Comparison of ENCODE assay signal across 8 cellular contexts in genomic region chr3:195863121-195864061, GRCh38. TPM values are rescaled to one million over a fixed set of nuclear protein-coding genes. Genes with fewer than 3 reads are reported as not detected.
A peak's percentile ranks its signal among the peaks of the same experiment; 100 is the strongest.
DNase-seq lines count a peak whose midpoint lies in the region; ATAC-seq and TF ChIP-seq lines count a peak whose summit lies in the region.

No MANE protein-coding gene starts in this region.

- peak; percentile 83 for TF ChIP-seq CTCF in GM12864 (IDR thresholded peaks at IDR 0.05; ENCODE audit: low read depth, low read length, missing control alignments)
- peak; percentile 96 to 98 (median 97) for TF ChIP-seq CTCF in ascending aorta (IDR thresholded peaks at IDR 0.05)
- TF ChIP-seq CTCF in gastrocnemius medialis (IDR thresholded peaks at IDR 0.05 in 4 of 5, conservative IDR thresholded peaks at IDR 0.05 in 1 of 5) = peak; percentile 97 to 99 (median 98)

- in situ Hi-C loops in gastrocnemius medialis (cut with MboI; ENCODE audit: low sequenced_read_pairs in 4 of 4) = loop anchor here in 2 of 4 donors (5.0 kb wide), 1 partner anchor 34 kb away; no protein-coding TSS in a partner anchor

- intact Hi-C loops in ascending aorta (cut with DNase I) = loop anchor here (1.0 kb wide), 2 partner anchors 31 to 52 kb away; no protein-coding TSS in a partner anchor
- intact Hi-C loops in right cardiac atrium (cut with DNase I) = loop anchor here in 3 of 4 donors (1.0 to 5.0 kb wide), 3 partner anchors 31 to 51 kb away; no protein-coding TSS in a partner anchor
- intact Hi-C loops in gastrocnemius medialis (cut with DNase I; ENCODE audit: low total_unique reads) = loop anchor here (1.0 kb wide), 2 partner anchors 31 to 52 kb away; no protein-coding TSS in a partner anchor

- H3K36me3 ChIP-seq in Karpas-422 (ENCODE audit: insufficient read depth, low read length) = no peaks in the 10 kb centered on the region
- peaks cover 23 to 30% of the 10 kb centered on the region in 2 donors for H3K36me3 ChIP-seq in ascending aorta
- peaks cover 0 to 19% of the 10 kb centered on the region in 2 donors for H3K36me3 ChIP-seq in gastrocnemius medialis

- no peak overlapping the region for H3K4me3 ChIP-seq in GM12864 (ENCODE audit: low read depth, low read length)
- H3K4me3 ChIP-seq in Karpas-422 (ENCODE audit: low read length) = no peak overlapping the region
- peak overlapping the region in 1 of 2 donors; percentile 39 for H3K4me3 ChIP-seq in ascending aorta
- no peak overlapping the region for H3K4me3 ChIP-seq in right cardiac atrium (ENCODE audit: low read length)
- peak overlapping the region in 1 of 4 donors; percentile 2 for H3K4me3 ChIP-seq in gastrocnemius medialis

- H3K27ac ChIP-seq in Karpas-422 (ENCODE audit: low read length) (no peak overlapping the region), ascending aorta (peak overlapping the region; percentile 88 to 95), right cardiac atrium (ENCODE audit: low read length) (peak overlapping the region; percentile 6), gastrocnemius medialis (peak overlapping the region; percentile 87 to 93 (median 90))

- no peak for TF ChIP-seq POLR2A in gastrocnemius medialis (IDR thresholded peaks at IDR 0.05)

- no peaks in the 10 kb centered on the region for H3K9me2 ChIP-seq in Karpas-422 (replicated peaks; ENCODE audit: insufficient read depth, low read length)

- no peak overlapping the region for H2AFZ ChIP-seq in Karpas-422 (ENCODE audit: low read length)

- WGBS in right cardiac atrium = 28% methylated on average over 30 of the region's 30 CpGs

- DNase-seq in GM12864 (ENCODE audit: low read depth) (no peak), Karpas-422 (peak; percentile 83), T1000 (lab: John Stamatoyannopoulos, UW) (peak; percentile 54), ascending aorta (ENCODE audit: low spot score in 2 of 2) (peak; percentile 74 to 97), right cardiac atrium (peak; percentile 92 to 97 (median 96)), gastrocnemius medialis (peak; percentile 88 to 95)

- no peaks in the 10 kb centered on the region for H3K27me3 ChIP-seq in Karpas-422 (ENCODE audit: low read length)
- no peaks in the 10 kb centered on the region for H3K27me3 ChIP-seq in ascending aorta
- no peaks in the 10 kb centered on the region for H3K27me3 ChIP-seq in right cardiac atrium (ENCODE audit: control insufficient read depth, insufficient read depth)
- H3K27me3 ChIP-seq in gastrocnemius medialis = no peaks in the 10 kb centered on the region

- H3K4me2 ChIP-seq in Karpas-422 (ENCODE audit: low read depth, low read length, poor library complexity, severe bottlenecking) = no peak overlapping the region

- peaks cover 9% of the 10 kb centered on the region for H3K4me1 ChIP-seq in Karpas-422 (ENCODE audit: low read length)
- peaks cover 6 to 9% of the 10 kb centered on the region in 2 donors for H3K4me1 ChIP-seq in ascending aorta
- H3K4me1 ChIP-seq in right cardiac atrium (ENCODE audit: control insufficient read depth, insufficient read depth, low read length) = no peaks in the 10 kb centered on the region
- H3K4me1 ChIP-seq in gastrocnemius medialis = peaks cover 10 to 23% of the 10 kb centered on the region in 2 donors

- no peak overlapping the region for H3K9ac ChIP-seq in Karpas-422 (ENCODE audit: low read length)

- peak; percentile 95 for ATAC-seq in right cardiac atrium
- peak; percentile 86 for ATAC-seq in gastrocnemius medialis
- ATAC-seq in GM21786 (IDR thresholded peaks at IDR 0.05; ENCODE audit: unreplicated experiment) = no peak
- ATAC-seq in HG02623 (IDR thresholded peaks at IDR 0.05; ENCODE audit: unreplicated experiment) = no peak

- H3K9me3 ChIP-seq in Karpas-422 (ENCODE audit: low read length) = no peaks in the 10 kb centered on the region
- no peaks in the 10 kb centered on the region for H3K9me3 ChIP-seq in ascending aorta
- no peaks in the 10 kb centered on the region for H3K9me3 ChIP-seq in right cardiac atrium (ENCODE audit: control insufficient read depth, low read length)
- no peaks in the 10 kb centered on the region for H3K9me3 ChIP-seq in gastrocnemius medialis

- 0 out of 2 replicates have a peak, but pooled peaks cover 8% of the 10 kb centered on the region for H4K20me1 ChIP-seq in Karpas-422 (ENCODE audit: insufficient read depth, low read depth, low read length)

- H3K79me2 ChIP-seq in Karpas-422 (ENCODE audit: low read length) = no peaks in the 10 kb centered on the region

RNA-seq across cellular contexts. Expression of gene TNK2, which starts 45.0 kb away (rescaled TPM):
- total RNA-seq in Karpas-422 (2014; rRNA removed; shearing (Covaris generic); ENCODE audit: low replicate concordance) = 25.5 and 26.0 TPM in 2 replicates
- total RNA-seq in ascending aorta = 164 TPM
- 100 to 1,000 TPM in 1 of 4 donors, 10 to 100 TPM in 3; 74.7 to 162 (median 84.2) TPM for total RNA-seq in right cardiac atrium
- 40.1 TPM for polyA plus RNA-seq in right cardiac atrium
- 10 to 100 TPM; 40.5 to 54.0 (median 49.3) TPM for total RNA-seq in gastrocnemius medialis

RNA-seq across cellular contexts. Expression of gene MUC4, which starts 51.7 kb away (rescaled TPM):
- not detected in 2 replicates for total RNA-seq in Karpas-422 (2014; rRNA removed; shearing (Covaris generic); ENCODE audit: low replicate concordance)
- total RNA-seq in ascending aorta = not detected
- under 1 TPM in 1 of 4 donors, not detected in 3; 0.12 TPM for total RNA-seq in right cardiac atrium
- 0.02 TPM for polyA plus RNA-seq in right cardiac atrium
- under 1 TPM in 1 of 4 donors, not detected in 3; 0.27 TPM for total RNA-seq in gastrocnemius medialis

Comparison
In these comparisons a context has a peak if more than half of its experiments do, and no peak if none do; other contexts are left out.
1. ATAC-seq: peak in right cardiac atrium (2 of 2) and gastrocnemius medialis (2 of 2); none in GM21786 (single experiment) and HG02623 (single experiment).
2. Peak in every context shown above with its lines, with median percentiles within 50 percentile points of each other: CTCF ChIP-seq.